In the genomic region with DNA sequence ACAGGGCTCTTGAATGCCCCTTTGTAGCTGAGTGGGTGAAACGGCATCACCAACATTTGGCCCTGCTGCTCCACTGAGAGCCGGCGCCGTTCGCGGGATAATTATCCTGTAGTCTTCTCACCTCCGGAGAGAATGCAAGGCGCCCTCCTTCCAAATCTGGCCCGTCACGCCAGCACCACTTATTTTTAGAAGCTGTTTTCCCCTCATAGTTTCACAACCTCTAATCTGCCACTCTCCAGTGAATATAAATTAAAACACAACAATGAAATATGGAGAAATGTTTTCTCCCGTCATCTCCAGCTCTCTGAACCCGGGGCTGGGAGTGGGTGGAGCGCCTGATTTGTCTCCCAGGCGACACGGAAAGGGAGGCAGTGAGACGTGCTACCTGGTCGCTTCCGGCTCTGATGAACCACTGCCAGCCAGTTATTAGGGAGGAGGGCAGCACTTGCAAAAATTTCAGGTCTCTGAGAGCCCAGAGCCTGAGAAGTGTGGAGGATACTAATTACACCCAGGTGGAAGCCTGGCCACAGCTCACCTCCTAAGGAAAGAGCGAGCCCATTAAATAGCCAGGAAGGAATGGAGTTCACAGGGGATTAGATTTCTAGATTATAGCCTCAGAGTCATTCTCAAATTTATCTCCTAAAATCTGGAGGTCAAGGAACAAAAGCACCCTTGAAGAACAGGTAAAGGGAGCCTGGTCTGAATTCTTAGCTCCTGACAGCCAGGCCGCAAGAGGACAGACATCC, we compare ENCODE assay signal across 19 cellular contexts. TPM values are rescaled to one million over a fixed set of nuclear protein-coding genes. Genes with fewer than 3 reads are reported as not detected.
DNase-seq lines count a peak whose midpoint lies in the region; ATAC-seq and TF ChIP-seq lines count a peak whose summit lies in the region.
"Had no signal": no experiment of that assay in that cellular context is flagged by ENCODE, and none has a peak within 500 bp of the region (broad histone marks: within the 10 kb centered on the region; RNA-seq: fewer than 3 reads in every experiment).

No MANE protein-coding gene starts in this region.

- H3K27ac ChIP-seq in A673 (ENCODE audit: low read depth, low read length, poor library complexity, severe bottlenecking), result no peak overlapping the region
- no peak overlapping the region for H3K27ac ChIP-seq in PC-9
- H3K27ac ChIP-seq in endodermal cell (ENCODE audit: low read depth, low read length), result no peak overlapping the region
- H3K27ac ChIP-seq: HL-60, stomach had no signal

- H3K9me3 ChIP-seq in A673 (ENCODE audit: low read depth, low read length, poor library complexity, severe bottlenecking) (no peaks in the 10 kb centered on the region), PC-9 (ENCODE audit: insufficient read depth, low read depth) (peaks cover 5% of the 10 kb centered on the region), endodermal cell (ENCODE audit: control insufficient read depth, low read length) (peaks cover 25% of the 10 kb centered on the region)

- BruUV-seq in A673 (replicated peaks; lab: Mats Ljungman, UMichigan) (no TSS peak), PC-9 (replicated peaks; lab: Mats Ljungman, UMichigan) (no TSS peak)

- no peak overlapping the region for H2AFZ ChIP-seq in PC-9

- H3K9me3 Mint-ChIP-seq in endodermal cell, result peaks cover 24% of the 10 kb centered on the region
- H3K9me3 Mint-ChIP-seq: CD8-positive, alpha-beta T cell had no signal

- no peaks in the 10 kb centered on the region for H3K36me3 ChIP-seq in A673 (ENCODE audit: insufficient read depth, low read length, poor library complexity, severe bottlenecking)
- no peaks in the 10 kb centered on the region for H3K36me3 ChIP-seq in PC-9 (ENCODE audit: low read depth)
- H3K36me3 ChIP-seq in endodermal cell (ENCODE audit: control insufficient read depth, insufficient read depth, low read length), result no peaks in the 10 kb centered on the region
- H3K36me3 ChIP-seq: stomach had no signal

- H3K4me3 Mint-ChIP-seq in endodermal cell, result no peak overlapping the region
- H3K4me3 Mint-ChIP-seq: activated naive CD8-positive, alpha-beta T cell; CD8-positive, alpha-beta T cell had no signal

- H3K4me1 ChIP-seq in A673 (ENCODE audit: insufficient read depth, low read length, poor library complexity, severe bottlenecking) (peaks cover 6% of the 10 kb centered on the region), PC-9 (replicated peaks; ENCODE audit: insufficient read depth) (peaks cover 9% of the 10 kb centered on the region), endodermal cell (ENCODE audit: control insufficient read depth, insufficient read depth, low read length) (no peaks in the 10 kb centered on the region)

- H3K9me2 ChIP-seq in PC-9 (ENCODE audit: insufficient read depth), result no peaks in the 10 kb centered on the region

- H3K4me1 Mint-ChIP-seq in endodermal cell, result peaks cover 9% of the 10 kb centered on the region

- H3F3A ChIP-seq in PC-9 (ENCODE audit: insufficient read depth, low read depth), result peaks cover 7% of the 10 kb centered on the region; the same call in 1 of the 2 replicates

- no peak overlapping the region for H3K27ac Mint-ChIP-seq in endodermal cell
- H3K27ac Mint-ChIP-seq: activated naive CD8-positive, alpha-beta T cell; CD8-positive, alpha-beta T cell had no signal

- no peaks in the 10 kb centered on the region for H3K27me3 Mint-ChIP-seq in endodermal cell (ENCODE audit: insufficient read depth)
- H3K27me3 Mint-ChIP-seq: activated naive CD8-positive, alpha-beta T cell had no signal

- H3K4me2 ChIP-seq in PC-9, result no peak overlapping the region

- CTCF ChIA-PET in A673 (lab: Charles Lee) (no interaction called here), PC-9 (lab: Charles Lee) (no interaction called here)

- no peaks in the 10 kb centered on the region for H3K36me3 Mint-ChIP-seq in endodermal cell (ENCODE audit: low read depth)
- H3K36me3 Mint-ChIP-seq: activated naive CD8-positive, alpha-beta T cell; CD8-positive, alpha-beta T cell had no signal

- no peaks in the 10 kb centered on the region for H4K20me1 ChIP-seq in PC-9 (ENCODE audit: insufficient read depth)

- POLR2A ChIA-PET in A673 (lab: Charles Lee; ENCODE audit: low non-redundant PET), result interaction anchor here (0.6 to 0.8 kb wide), 2 partner anchors 15 to 251 kb away, joined by 4 to 6 read pairs; no protein-coding TSS in a partner anchor
- POLR2A ChIA-PET in PC-9 (lab: Charles Lee; ENCODE audit: unreplicated experiment), result interaction anchor here (0.7 kb wide), 1 partner anchor 16 kb away, joined by 3 read pairs; no protein-coding TSS in a partner anchor

- WGBS in endodermal cell (ENCODE audit: insufficient coverage in 1 of 2, insufficient read length in 1 of 2), 2 experiments, result 95 to 96% methylated on average over 17 to 20 of the region's 20 CpGs

- TF ChIP-seq CTCF in A673 (conservative IDR thresholded peaks at IDR 0.05; ENCODE audit: low read depth, low read length) (no peak), PC-9 (conservative IDR thresholded peaks at IDR 0.05) (no peak), endodermal cell (conservative IDR thresholded peaks at IDR 0.05) (no peak)

- no peaks in the 10 kb centered on the region for H3K79me2 ChIP-seq in PC-9 (ENCODE audit: low read depth)

- H3K27me3 ChIP-seq in A673 (replicated peaks; ENCODE audit: insufficient read depth, low read depth, low read length, poor library complexity) (no peaks in the 10 kb centered on the region), PC-9 (ENCODE audit: insufficient read depth, low read depth) (no peaks in the 10 kb centered on the region), endodermal cell (ENCODE audit: control insufficient read depth, insufficient read depth, low read length, poor library complexity, severe bottlenecking) (no peaks in the 10 kb centered on the region)
- H3K27me3 ChIP-seq: stomach had no signal

- DNase-seq in A673 (ENCODE audit: low spot score) (no peak), NCI-H2227 (lab: John Stamatoyannopoulos, UW; ENCODE audit: unreplicated experiment) (peak; percentile 44), epidermal melanocyte (ENCODE audit: insufficient read length, low spot score) (peak; percentile 55), nucleus accumbens (lab: John Stamatoyannopoulos, UW) (peak in 34 of 56 donors; percentile 10 to 73 (median 46)), PC-9 (no peak), left lobe of liver (ENCODE audit: low spot score) (no peak), endodermal cell (no peak)
- no peak for DNase-seq in central memory CD4-positive, alpha-beta T cell
- DNase-seq: activated CD4-positive, alpha-beta T cell treated with anti-CD3 and anti-CD28 coated beads, Interleukin-2, amount 50 U/mL, for 4 hours; activated T-cell treated with anti-CD3 and anti-CD28 coated beads, Interleukin-2, amount 50 U/mL, for 1 hour; CD8-positive, alpha-beta T cell; effector memory CD4-positive, alpha-beta T cell; KG1; NCI-H1436 treated with DMSO at 0.1 percent for 48 hours; NCI-H526 treated with DMSO at 0.1 percent for 48 hours; stomach had no signal

- intact Hi-C loops in A673 (cut with micrococcal nuclease; ENCODE audit: unreplicated experiment), result no loop called here
- intact Hi-C loops in PC-9 (cut with micrococcal nuclease; ENCODE audit: unreplicated experiment), result no loop called here

- ATAC-seq in left lobe of liver, result no peak
- ATAC-seq: CD8-positive, alpha-beta T cell; Panc1 had no signal

- H3K4me3 ChIP-seq in A673 (ENCODE audit: low read depth, low read length, poor library complexity, severe bottlenecking), result peak overlapping the region; percentile 4
- no peak overlapping the region for H3K4me3 ChIP-seq in PC-9
- no peak overlapping the region for H3K4me3 ChIP-seq in endodermal cell (ENCODE audit: low read length)
- H3K4me3 ChIP-seq: stomach had no signal

- no peak overlapping the region for H3K9ac ChIP-seq in endodermal cell (ENCODE audit: extremely low read depth, low read length, poor library complexity, severe bottlenecking)

RNA-seq across cellular contexts. Expression of a gene that starts 58.8 kb away (rescaled TPM):
- total RNA-seq in A673 (2021) (not detected in 2 replicates), PC-9 (2021) (not detected in 2 replicates), left lobe of liver (202 TPM), endodermal cell (not detected)
- 0.21 TPM for polyA plus RNA-seq in endodermal cell (2013, experiment 1 of 2)
- polyA plus RNA-seq in endodermal cell (2013, experiment 2 of 2), result not detected

Comparison
In these comparisons a context has a peak if more than half of its experiments do, and no peak if none do; other contexts are left out.
1. DNase-seq: peak in NCI-H2227 (single experiment), epidermal melanocyte (single experiment) and nucleus accumbens (34 of 56); none in A673 (single experiment), central memory CD4-positive, alpha-beta T cell (single experiment), PC-9 (0 of 2), left lobe of liver (single experiment) and endodermal cell (single experiment).
2. RNA of a gene that starts 58.8 kb away (total RNA-seq): 202 TPM in left lobe of liver (single experiment); not detected in PC-9, not detected in A673 and not detected in endodermal cell; every median in the first group is over 100 times any median in the second.